Comparison of ENCODE assay signal across 11 cellular contexts in genomic region chr5:76583163-76584047, GRCh38. TPM values are rescaled to one million over a fixed set of nuclear protein-coding genes. Genes with fewer than 3 reads are reported as not detected.
DNase-seq lines count a peak whose midpoint lies in the region; ATAC-seq and TF ChIP-seq lines count a peak whose summit lies in the region.
"Had no signal": no experiment of that assay in that cellular context is flagged by ENCODE, and none has a peak within 500 bp of the region (broad histone marks: within the 10 kb centered on the region; RNA-seq: fewer than 3 reads in every experiment).

No MANE protein-coding gene starts in this region.

- WGBS in IMR-90 (ENCODE audit: extremely low coverage in 2 of 2, insufficient read length in 1 of 2), 2 experiments, result no CpG with 5 or more reads among the region's 7 CpGs
- 35 to 36% methylated on average over 7 of the region's 7 CpGs for WGBS in body of pancreas, 2 donors

- no peak overlapping the region for H3K14ac ChIP-seq in IMR-90 (replicated peaks; ENCODE audit: low read depth, low read length)

- ATAC-seq in IMR-90 (ENCODE audit: low read depth) (no peak), body of pancreas (peak; percentile 57), lower lobe of right lung (no peak)

- TF ChIP-seq CTCF in CD14-positive monocyte (IDR thresholded peaks at IDR 0.05) (peak; percentile 56), IMR-90 (conservative IDR thresholded peaks at IDR 0.05; ENCODE audit: low read depth, low read length) (peak; percentile 63), body of pancreas (IDR thresholded peaks at IDR 0.05) (peak in 6 of 7 experiments; percentile 23 to 55 (median 45)), lower lobe of right lung (IDR thresholded peaks at IDR 0.05) (peak; percentile 31)

- no peaks in the 10 kb centered on the region for H3K27me3 Mint-ChIP-seq in CD14-positive monocyte (ENCODE audit: low read depth in 3 of 3)
- H3K27me3 Mint-ChIP-seq: memory B cell had no signal

- H3K23ac ChIP-seq in IMR-90 (ENCODE audit: low read depth, low read length), result no peak overlapping the region

- no peak overlapping the region for H3K4ac ChIP-seq in IMR-90 (ENCODE audit: low read depth, low read length)

- intact Hi-C loops in CD14-positive monocyte (cut with micrococcal nuclease), result loop anchor here in 1 of 2 donors (5.0 to 10.0 kb wide), 2 partner anchors 36 to 179 kb away; partner anchors contain the start of gene IQGAP2
- intact Hi-C loops in IMR-90 (cut with micrococcal nuclease), result loop anchor here (2.0 to 5.0 kb wide), 3 partner anchors 181 to 846 kb away; partner anchors contain the start of gene IQGAP2
- intact Hi-C loops in body of pancreas (cut with DNase I), result no loop called here
- intact Hi-C loops in lower lobe of right lung (cut with DNase I), result no loop called here

- TF ChIP-seq POLR2A in IMR-90 (IDR thresholded peaks at IDR 0.05; ENCODE audit: low read depth, low read length) (no peak), body of pancreas (IDR thresholded peaks at IDR 0.05) (no peak)

- peaks cover 28 to 36% of the 10 kb centered on the region in 2 donors for H3K36me3 Mint-ChIP-seq in CD14-positive monocyte
- H3K36me3 Mint-ChIP-seq: memory B cell had no signal

- CTCF ChIA-PET in IMR-90 (lab: Yijun Ruan, JAX), result interaction anchor here (0.6 to 1.6 kb wide), 6 partner anchors 9 to 412 kb away, joined by 3 to 6 read pairs (median 3); no protein-coding TSS in a partner anchor

- no peaks in the 10 kb centered on the region for H3K9me3 Mint-ChIP-seq in CD14-positive monocyte
- H3K9me3 Mint-ChIP-seq: memory B cell had no signal

- H2BK15ac ChIP-seq in IMR-90 (ENCODE audit: low read depth, low read length), result no peak overlapping the region

- no peak overlapping the region for H2AK9ac ChIP-seq in IMR-90 (replicated peaks; ENCODE audit: low read depth, low read length, poor library complexity)

- no peak overlapping the region for H3K4me3 Mint-ChIP-seq in CD14-positive monocyte
- H3K4me3 Mint-ChIP-seq: memory B cell had no signal

- H3K27me3 ChIP-seq in IMR-90 (ENCODE audit: control insufficient read depth, insufficient read depth, low read length), result peaks cover 2% of the 10 kb centered on the region
- H3K27me3 ChIP-seq in body of pancreas, result no peaks in the 10 kb centered on the region
- H3K27me3 ChIP-seq in lower lobe of right lung (ENCODE audit: low read depth), result no peaks in the 10 kb centered on the region

- H3K36me3 ChIP-seq in IMR-90 (ENCODE audit: control insufficient read depth, insufficient read depth, low read length) (no peaks in the 10 kb centered on the region), body of pancreas (replicated peaks in 1 of 2; ENCODE audit: insufficient read depth in 1 of 2, low read depth in 2 of 2) (no peaks in the 10 kb centered on the region), lower lobe of right lung (no peaks in the 10 kb centered on the region)

- no peak overlapping the region for H4K91ac ChIP-seq in IMR-90 (ENCODE audit: insufficient read depth, low read depth, low read length)

- H4K5ac ChIP-seq in IMR-90 (ENCODE audit: low read depth, low read length), result no peak overlapping the region

- H3K79me1 ChIP-seq in IMR-90 (ENCODE audit: low read depth in 1 of 2, low read length in 2 of 2), result no peaks in the 10 kb centered on the region

- no peak overlapping the region for H2BK20ac ChIP-seq in IMR-90 (ENCODE audit: low read depth, low read length)

- H2BK5ac ChIP-seq in IMR-90 (ENCODE audit: low read depth, low read length, poor library complexity, severe bottlenecking), result no peak overlapping the region

- H3K4me3 ChIP-seq in IMR-90 (ENCODE audit: insufficient read depth, low read depth, low read length), result no peak overlapping the region
- H3K4me3 ChIP-seq in body of pancreas, result no peak overlapping the region
- H3K4me3 ChIP-seq in lower lobe of right lung, result no peak overlapping the region

- BruUV-seq in IMR-90 (replicated peaks; lab: Mats Ljungman, UMichigan), result no TSS peak

- H3K27ac Mint-ChIP-seq in CD14-positive monocyte, result peak overlapping the region in 2 of 7 donors; percentile 81 to 84
- H3K27ac Mint-ChIP-seq: memory B cell had no signal

- H3K27ac ChIP-seq in IMR-90 (ENCODE audit: insufficient read depth, low read length) (no peak overlapping the region), body of pancreas (peak overlapping the region in 2 of 4 donors; percentile 33 to 74), lower lobe of right lung (no peak overlapping the region)

- H4K8ac ChIP-seq in IMR-90 (ENCODE audit: low read depth in 2 of 2, low read length in 2 of 2), result no peak overlapping the region

- peaks cover 28% of the 10 kb centered on the region for H3K4me1 Mint-ChIP-seq in CD14-positive monocyte
- H3K4me1 Mint-ChIP-seq: memory B cell had no signal

- no peak overlapping the region for H2AFZ ChIP-seq in IMR-90 (replicated peaks; ENCODE audit: low read length, poor library complexity)

- no peak overlapping the region for H3K56ac ChIP-seq in IMR-90 (ENCODE audit: extremely low read depth, insufficient read depth, low read length)

- no peaks in the 10 kb centered on the region for H3K9me3 ChIP-seq in IMR-90 (ENCODE audit: control insufficient read depth, insufficient read depth, low read length)
- H3K9me3 ChIP-seq in body of pancreas, result no peaks in the 10 kb centered on the region
- H3K9me3 ChIP-seq in lower lobe of right lung, result no peaks in the 10 kb centered on the region

- H3K4me2 ChIP-seq in IMR-90 (ENCODE audit: low read depth, low read length), result no peak overlapping the region

- H2BK120ac ChIP-seq in IMR-90 (ENCODE audit: low read depth, low read length), result no peak overlapping the region

- TF ChIP-seq RAD21 in IMR-90 (IDR thresholded peaks at IDR 0.05; ENCODE audit: low read length), result peak; percentile 67

- H4K20me1 ChIP-seq in IMR-90 (ENCODE audit: insufficient read depth, low read length), result no peaks in the 10 kb centered on the region

- in situ Hi-C loops in IMR-90 (cut with MboI; ENCODE audit: low sequenced_read_pairs), result no loop called here

- H3K4me1 ChIP-seq in IMR-90 (ENCODE audit: control insufficient read depth, insufficient read depth, low read length), result peaks cover 2% of the 10 kb centered on the region; the same call in 1 of the 2 replicates
- H3K4me1 ChIP-seq in body of pancreas, result peaks cover 31% of the 10 kb centered on the region
- peaks cover 10% of the 10 kb centered on the region for H3K4me1 ChIP-seq in lower lobe of right lung

- dilution Hi-C loops in IMR-90 (cut with HindIII; ENCODE audit: low sequenced_read_pairs, unreplicated experiment), result no loop called here

- H3K9ac ChIP-seq in IMR-90 (ENCODE audit: low read depth, low read length), result no peak overlapping the region

- H3K18ac ChIP-seq in IMR-90 (ENCODE audit: low read depth, low read length), result no peak overlapping the region

- POLR2A ChIA-PET in IMR-90 (lab: Charles Lee; ENCODE audit: unreplicated experiment), result interaction anchor here (0.5 kb wide), 1 partner anchor 119 kb away, joined by 6 read pairs; no protein-coding TSS in a partner anchor

- no peaks in the 10 kb centered on the region; the same call in 1 of the 2 replicates for H3K9me1 ChIP-seq in IMR-90 (ENCODE audit: insufficient read depth, low read length)

- H2AK5ac ChIP-seq in IMR-90 (ENCODE audit: low read depth, low read length), result no peak overlapping the region

- DNase-seq in CD14-positive monocyte (ENCODE audit: low spot score) (no peak), IMR-90 (peak; percentile 44), body of pancreas (peak in 2 of 4 donors; percentile 34 to 41), lower lobe of right lung (no peak), COLO668 (lab: John Stamatoyannopoulos, UW; ENCODE audit: unreplicated experiment) (no peak), NCI-H2081 treated with DMSO at 0.1 percent for 48 hours (lab: John Stamatoyannopoulos, UW) (no peak)
- DNase-seq in activated naive CD4-positive, alpha-beta T cell treated with Interleukin-2 at 50 U/mL for 16 hours, result no peak
- no peak for DNase-seq in activated CD4-positive, alpha-beta T cell treated with anti-CD3 and anti-CD28 coated beads for 4 hours
- DNase-seq: NCI-H1436 treated with DMSO at 0.1 percent for 48 hours; stimulated activated naive CD4-positive, alpha-beta T cell treated with Interleukin-2 at 50 U/mL for 16 hours had no signal

TF ChIP-seq in IMR-90, 13 proteins besides CTCF, POLR2A, EP300 and RAD21:
- peak; percentile 48 for TF ChIP-seq SMC3 (IDR thresholded peaks at IDR 0.05; ENCODE audit: low read depth, low read length)
- TF ChIP-seq ELK1 (IDR thresholded peaks at IDR 0.05; ENCODE audit: borderline replicate concordance, low read depth, low read length), result no peak
- TF ChIP-seq MXI1 (IDR thresholded peaks at IDR 0.05; ENCODE audit: borderline replicate concordance, low read depth, low read length), result no peak
- no peak for TF ChIP-seq MAFK (IDR thresholded peaks at IDR 0.05; ENCODE audit: low read depth, low read length)
- no peak for TF ChIP-seq FOS (IDR thresholded peaks at IDR 0.05; ENCODE audit: low read depth, low read length)
- no peak for TF ChIP-seq CEBPB (IDR thresholded peaks at IDR 0.05; ENCODE audit: low read depth, low read length)
- TF ChIP-seq RCOR1 (IDR thresholded peaks at IDR 0.05; ENCODE audit: insufficient replicate concordance, low read length), result no peak
- no peak for TF ChIP-seq BHLHE40 (IDR thresholded peaks at IDR 0.05; ENCODE audit: low read depth, low read length)
TF ChIP-seq in IMR-90: peak in this region for 1.

RNA-seq across cellular contexts. Expression of gene F2RL2, which starts 39.8 kb away (rescaled TPM):
- polyA plus RNA-seq in CD14-positive monocyte (under 1 TPM in 1 of 2 donors, not detected in 1; 0.14 TPM), IMR-90 (2012; rRNA removed) (30.9 and 32.8 TPM in 2 replicates)
- total RNA-seq in IMR-90 (2012; rRNA removed) (18.1 and 21.7 TPM in 2 replicates), body of pancreas (under 1 TPM in 1 of 2 donors, not detected in 1; 0.78 TPM), lower lobe of right lung (not detected)
- polyA plus RNA-seq in IMR-90 (2012; cell fraction: cytosol; rRNA removed), result 15.5 and 22.9 TPM in 2 replicates
- polyA plus RNA-seq in IMR-90 (2012; cell fraction: nucleus; rRNA removed; ENCODE audit: low replicate concordance), result 5.8 and 23.9 TPM in 2 replicates

Comparison
In these comparisons a context has a peak if more than half of its experiments do, and no peak if none do; other contexts are left out.
1. RNA of gene F2RL2, which starts 39.8 kb away (total RNA-seq): 18.1 to 21.7 TPM in IMR-90; 0.78 TPM in body of pancreas and not detected in lower lobe of right lung (single experiment); every median in the first group is over 10 times any median in the second.
2. Peak in every context shown above with its lines, with median percentiles within 50 percentile points of each other: CTCF ChIP-seq.